34 cellular contexts compared by ENCODE assay signal in the genomic region with DNA sequence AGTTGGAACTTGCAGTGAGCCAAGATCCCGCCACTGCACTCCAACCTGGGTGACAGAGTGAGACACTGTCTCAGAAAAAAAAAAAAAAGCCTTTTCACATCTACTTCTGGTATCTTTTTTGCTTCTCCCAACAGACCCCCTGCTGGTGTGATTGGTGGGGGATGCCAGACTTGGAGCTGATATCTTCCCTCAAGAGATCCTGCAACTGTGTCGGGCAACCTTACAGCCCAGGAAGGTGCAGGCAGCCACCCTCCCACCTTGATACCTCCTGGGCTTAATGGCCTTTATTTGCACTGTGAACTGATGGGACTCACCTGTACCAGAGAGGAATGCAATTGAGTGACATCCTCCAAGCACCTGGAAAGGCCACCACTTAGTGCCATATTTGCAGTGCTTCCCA.
"Had no signal": no experiment of that assay in that cellular context is flagged by ENCODE, and none has a peak within 500 bp of the region (broad histone marks: within the 10 kb centered on the region; RNA-seq: fewer than 3 reads in every experiment).

No MANE protein-coding gene starts in this region.

- H3K27ac ChIP-seq: adrenal gland, body of pancreas, coronary artery, dorsolateral prefrontal cortex, esophagus muscularis mucosa, foreskin keratinocyte, gastrocnemius medialis, heart left ventricle had no signal

- DNase-seq: activated CD4-positive, alpha-beta memory T cell treated with anti-CD3 and anti-CD28 coated beads for 36 hours; activated CD4-positive, alpha-beta T cell treated with anti-CD3 and anti-CD28 coated beads for 36 hours; activated CD4-positive, alpha-beta T cell treated with anti-CD3 and anti-CD28 coated beads, Interleukin-2, amount 10 ng/mL, durations not matched to agents 24 days and 14 days; activated CD4-positive, CD25-positive, alpha-beta regulatory T cell; activated CD4-positive, CD25-positive, alpha-beta regulatory T cell treated with anti-CD3 and anti-CD28 coated beads, Interleukin-2, amount 50 U/mL, for 72 hours; activated CD8-positive, alpha-beta memory T cell treated with anti-CD3 and anti-CD28 coated beads, Interleukin-2, amount 10 ng/mL, durations not matched to agents 7 days and 5 days; activated CD8-positive, alpha-beta memory T cell treated with anti-CD3 and anti-CD28 coated beads, Interleukin-2, amount 50 U/mL, for 4 hours; activated CD8-positive, alpha-beta T cell treated with anti-CD3 and anti-CD28 coated beads, Interleukin-2, amount 10 ng/mL, durations not matched to agents 7 days and 5 days; activated effector memory CD4-positive, alpha-beta T cell treated with anti-CD3 and anti-CD28 coated beads, Interleukin-2, amount 50 U/mL, for 16 hours; activated naive CD4-positive, alpha-beta T cell treated with anti-CD3 and anti-CD28 coated beads for 36 hours; activated naive CD8-positive, alpha-beta T cell treated with anti-CD3 and anti-CD28 coated beads for 36 hours; activated naive CD8-positive, alpha-beta T cell treated with anti-CD3 and anti-CD28 coated beads, Interleukin-2, amount 50 U/mL, for 24 hours; activated T-cell treated with anti-CD3 and anti-CD28 coated beads, Interleukin-2, amount 50 U/mL, for 1 hour; activated T-cell treated with anti-CD3 and anti-CD28 coated beads, Interleukin-2, amount 50 U/mL, for 48 hours; adrenal gland; amygdala; aorta; body of pancreas; caudate nucleus; cerebellar nuclear complex; dorsolateral prefrontal cortex; effector memory CD4-positive, alpha-beta T cell; erythroblast; foreskin keratinocyte; gastrocnemius medialis; glutamatergic neuron; heart left ventricle; T-helper 2 cell had no signal

- H3K4me1 ChIP-seq: adrenal gland, body of pancreas, foreskin keratinocyte, gastrocnemius medialis had no signal

- H3K36me3 ChIP-seq: adrenal gland, esophagus muscularis mucosa, gastrocnemius medialis, heart left ventricle had no signal

- H3K27ac Mint-ChIP-seq: activated CD4-positive, alpha-beta memory T cell treated with anti-CD3 and anti-CD28 coated beads for 36 hours; activated CD4-positive, alpha-beta T cell treated with anti-CD3 and anti-CD28 coated beads for 36 hours; activated CD4-positive, alpha-beta T cell treated with anti-CD3 and anti-CD28 coated beads, Interleukin-2, amount 10 ng/mL, durations not matched to agents 24 days and 14 days; activated CD8-positive, alpha-beta memory T cell treated with anti-CD3 and anti-CD28 coated beads, Interleukin-2, amount 10 ng/mL, durations not matched to agents 7 days and 5 days; activated CD8-positive, alpha-beta T cell treated with anti-CD3 and anti-CD28 coated beads, Interleukin-2, amount 10 ng/mL, durations not matched to agents 7 days and 5 days; activated naive CD4-positive, alpha-beta T cell treated with anti-CD3 and anti-CD28 coated beads for 36 hours; activated naive CD4-positive, alpha-beta T cell treated with anti-CD3 and anti-CD28 coated beads, Interleukin-2, amount 50 U/mL, for 24 hours; activated naive CD8-positive, alpha-beta T cell treated with anti-CD3 and anti-CD28 coated beads for 36 hours; activated naive CD8-positive, alpha-beta T cell treated with anti-CD3 and anti-CD28 coated beads, Interleukin-2, amount 50 U/mL, for 24 hours; activated T-helper 1 cell treated with anti-CD3 and anti-CD28 coated beads, Interleukin-12 subunit alpha, Interleukin-12 subunit beta, Interleukin-2, Interleukin-4 antibody, amounts not matched to agents 30 ng/mL and 10 ng/mL and 1 ng/mL, durations not matched to agents 14 hours and 24 hours and 36 hours; activated T-helper 2 cell treated with anti-CD3 and anti-CD28 coated beads, Interferon-gamma antibody, Interleukin-2, Interleukin-4, amounts not matched to agents 10 μg/mL and 5 μg/mL and 100 μg/mL, durations not matched to agents 14 hours and 24 hours and 36 hours; dendritic cell treated with granulocyte-macrophage colony-stimulating factor and Interleukin-4, amounts not matched to agents 40 ng/mL and 50 ng/mL, for 4 days had no signal

- H3K4me3 ChIP-seq: adrenal gland, body of pancreas, coronary artery, dorsolateral prefrontal cortex, esophagus muscularis mucosa, gastrocnemius medialis, heart left ventricle had no signal

- H3K4me3 Mint-ChIP-seq: activated CD4-positive, alpha-beta memory T cell treated with anti-CD3 and anti-CD28 coated beads for 36 hours; activated CD4-positive, alpha-beta T cell treated with anti-CD3 and anti-CD28 coated beads for 36 hours; activated CD4-positive, alpha-beta T cell treated with anti-CD3 and anti-CD28 coated beads, Interleukin-2, amount 10 ng/mL, durations not matched to agents 24 days and 14 days; activated CD8-positive, alpha-beta memory T cell treated with anti-CD3 and anti-CD28 coated beads, Interleukin-2, amount 10 ng/mL, durations not matched to agents 7 days and 5 days; activated CD8-positive, alpha-beta T cell treated with anti-CD3 and anti-CD28 coated beads, Interleukin-2, amount 10 ng/mL, durations not matched to agents 7 days and 5 days; activated naive CD4-positive, alpha-beta T cell treated with anti-CD3 and anti-CD28 coated beads for 36 hours; activated naive CD4-positive, alpha-beta T cell treated with anti-CD3 and anti-CD28 coated beads, Interleukin-2, amount 50 U/mL, for 24 hours; activated naive CD8-positive, alpha-beta T cell treated with anti-CD3 and anti-CD28 coated beads for 36 hours; activated naive CD8-positive, alpha-beta T cell treated with anti-CD3 and anti-CD28 coated beads, Interleukin-2, amount 50 U/mL, for 24 hours; activated T-helper 1 cell treated with anti-CD3 and anti-CD28 coated beads, Interleukin-12 subunit alpha, Interleukin-12 subunit beta, Interleukin-2, Interleukin-4 antibody, amounts not matched to agents 30 ng/mL and 10 ng/mL and 1 ng/mL, durations not matched to agents 14 hours and 24 hours and 36 hours; dendritic cell treated with granulocyte-macrophage colony-stimulating factor and Interleukin-4, amounts not matched to agents 40 ng/mL and 50 ng/mL, for 4 days had no signal

- H3K9me3 ChIP-seq: adrenal gland, body of pancreas had no signal

- H3K36me3 Mint-ChIP-seq: activated CD4-positive, alpha-beta memory T cell treated with anti-CD3 and anti-CD28 coated beads for 36 hours; activated CD8-positive, alpha-beta memory T cell treated with anti-CD3 and anti-CD28 coated beads, Interleukin-2, amount 10 ng/mL, durations not matched to agents 7 days and 5 days; activated naive CD8-positive, alpha-beta T cell treated with anti-CD3 and anti-CD28 coated beads for 36 hours had no signal

- H3K27me3 ChIP-seq: body of pancreas, dorsolateral prefrontal cortex, esophagus muscularis mucosa had no signal

- H3K9me3 Mint-ChIP-seq: activated CD4-positive, alpha-beta T cell treated with anti-CD3 and anti-CD28 coated beads, Interleukin-2, amount 10 ng/mL, durations not matched to agents 24 days and 14 days; activated naive CD4-positive, alpha-beta T cell treated with anti-CD3 and anti-CD28 coated beads, Interleukin-2, amount 50 U/mL, for 24 hours; activated naive CD8-positive, alpha-beta T cell treated with anti-CD3 and anti-CD28 coated beads, Interleukin-2, amount 50 U/mL, for 24 hours; activated T-helper 1 cell treated with anti-CD3 and anti-CD28 coated beads, Interleukin-12 subunit alpha, Interleukin-12 subunit beta, Interleukin-2, Interleukin-4 antibody, amounts not matched to agents 30 ng/mL and 10 ng/mL and 1 ng/mL, durations not matched to agents 14 hours and 24 hours and 36 hours; activated T-helper 2 cell treated with anti-CD3 and anti-CD28 coated beads, Interferon-gamma antibody, Interleukin-2, Interleukin-4, amounts not matched to agents 10 μg/mL and 5 μg/mL and 100 μg/mL, durations not matched to agents 14 hours and 24 hours and 36 hours; dendritic cell treated with granulocyte-macrophage colony-stimulating factor and Interleukin-4, amounts not matched to agents 40 ng/mL and 50 ng/mL, for 4 days had no signal

- ATAC-seq: activated CD4-positive, alpha-beta T cell treated with anti-CD3 and anti-CD28 coated beads for 36 hours; activated CD8-positive, alpha-beta memory T cell treated with anti-CD3 and anti-CD28 coated beads, Interleukin-2, amount 10 ng/mL, durations not matched to agents 7 days and 5 days; activated CD8-positive, alpha-beta T cell treated with anti-CD3 and anti-CD28 coated beads, Interleukin-2, amount 10 ng/mL, durations not matched to agents 7 days and 5 days; activated naive CD8-positive, alpha-beta T cell treated with anti-CD3 and anti-CD28 coated beads, Interleukin-2, amount 50 U/mL, for 24 hours; body of pancreas; gastrocnemius medialis; heart left ventricle had no signal
